ENCODE assay signal across 15 cellular contexts in the genomic region with DNA sequence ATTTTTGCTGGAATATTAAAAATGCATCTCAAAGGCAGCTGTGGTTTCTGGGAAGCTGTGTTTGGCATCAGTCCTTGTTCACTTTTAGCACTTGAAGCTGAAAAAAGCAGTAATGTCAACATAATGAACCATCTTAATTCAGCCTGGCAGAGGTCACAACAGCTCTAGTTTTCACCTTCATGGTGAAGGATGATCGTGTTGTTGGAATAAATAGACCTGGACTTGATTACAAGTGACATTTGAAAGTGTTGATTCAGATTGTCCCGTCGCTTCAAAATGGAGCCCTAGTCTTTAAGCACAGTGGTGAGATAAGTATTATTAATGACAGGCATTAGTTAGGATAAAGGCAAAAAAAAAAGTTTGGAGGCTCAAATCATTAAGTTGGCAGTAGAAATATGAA. TPM values are rescaled to one million over a fixed set of nuclear protein-coding genes. Genes with fewer than 3 reads are reported as not detected.
A peak's percentile ranks its signal among the peaks of the same experiment; 100 is the strongest.
DNase-seq lines count a peak whose midpoint lies in the region; ATAC-seq and TF ChIP-seq lines count a peak whose summit lies in the region.
"Had no signal": no experiment of that assay in that cellular context is flagged by ENCODE, and none has a peak within 500 bp of the region (broad histone marks: within the 10 kb centered on the region; RNA-seq: fewer than 3 reads in every experiment).

No MANE protein-coding gene starts in this region.

- H2AFZ ChIP-seq in GM23338, result no peak overlapping the region

- CTCF ChIA-PET in CD4-positive, alpha-beta memory T cell (lab: Charles Lee; ENCODE audit: partially characterized antibody), result no interaction called here
- CTCF ChIA-PET in WTC11 (lab: Charles Lee), result interaction anchor here (0.9 to 3.5 kb wide), 3 partner anchors 11 to 22 kb away, joined by 3 to 16 read pairs (median 10); no protein-coding TSS in a partner anchor

- peaks cover 15% of the 10 kb centered on the region for H3K79me2 ChIP-seq in GM23338 (replicated peaks; ENCODE audit: insufficient read depth)

- H3K4me3 ChIP-seq in CD4-positive, alpha-beta memory T cell (ENCODE audit: low read length in 2 of 2), result no peak overlapping the region
- peak overlapping the region; percentile 24; the same call in 1 of the 2 replicates for H3K4me3 ChIP-seq in GM23338
- H3K4me3 ChIP-seq: body of pancreas, dorsolateral prefrontal cortex, pancreas had no signal

- H3K27ac Mint-ChIP-seq in CD4-positive, alpha-beta memory T cell, result peak overlapping the region in 4 of 7 donors; percentile 5 to 53 (median 46)
- H3K27ac Mint-ChIP-seq in GM23338 (no peak overlapping the region; the same call in none of the 2 replicates), WTC11 (peak overlapping the region; percentile 91), natural killer cell (peak overlapping the region in 1 of 2 donors; percentile 33)

- peaks cover 8% of the 10 kb centered on the region for H3F3A ChIP-seq in GM23338 (replicated peaks; ENCODE audit: low read depth)

- DNase-seq in CD4-positive, alpha-beta memory T cell, result no peak
- DNase-seq in GM23338 (ENCODE audit: low spot score) (no peak), WTC11 (ENCODE audit: low spot score) (no peak), left ventricle myocardium superior (no peak), iPS-NIHi11 (ENCODE audit: low spot score) (no peak), natural killer cell (no peak)
- DNase-seq: AML-193; body of pancreas; dorsolateral prefrontal cortex; hippocampal formation; pancreas; stimulated activated CD4-positive, alpha-beta T cell treated with anti-CD3 and anti-CD28 coated beads, Interleukin-4, amount 100 ng/mL, for 1 hour had no signal

- H3K36me3 Mint-ChIP-seq in CD4-positive, alpha-beta memory T cell, result peaks cover 41 to 84% of the 10 kb centered on the region in 2 donors
- peaks cover 56% of the 10 kb centered on the region for H3K36me3 Mint-ChIP-seq in GM23338 (ENCODE audit: low read depth)
- peaks cover 45% of the 10 kb centered on the region for H3K36me3 Mint-ChIP-seq in WTC11
- H3K36me3 Mint-ChIP-seq in natural killer cell, result peaks cover 13% of the 10 kb centered on the region

- no peaks in the 10 kb centered on the region for H3K27me3 ChIP-seq in CD4-positive, alpha-beta memory T cell (ENCODE audit: insufficient read depth, low read length)
- H3K27me3 ChIP-seq in GM23338 (ENCODE audit: insufficient read depth), result no peaks in the 10 kb centered on the region
- H3K27me3 ChIP-seq: body of pancreas, dorsolateral prefrontal cortex, pancreas, Peyer's patch had no signal

- ATAC-seq in GM23338, result no peak
- no peak for ATAC-seq in WTC11
- peak; percentile 70 for ATAC-seq in left ventricle myocardium superior
- no peak for ATAC-seq in GM21360 (IDR thresholded peaks at IDR 0.05; ENCODE audit: unreplicated experiment)
- ATAC-seq in natural killer cell, result no peak
- ATAC-seq: body of pancreas, left colon had no signal

- H3K9me3 ChIP-seq in CD4-positive, alpha-beta memory T cell (ENCODE audit: control insufficient read depth in 1 of 2, low read length in 2 of 2), result no peaks in the 10 kb centered on the region
- H3K9me3 ChIP-seq: body of pancreas, pancreas, Peyer's patch had no signal

- H3K9me3 Mint-ChIP-seq in CD4-positive, alpha-beta memory T cell, result peaks cover 0 to 3% (median 0%) of the 10 kb centered on the region in 8 donors
- no peaks in the 10 kb centered on the region for H3K9me3 Mint-ChIP-seq in GM23338
- H3K9me3 Mint-ChIP-seq in WTC11, result no peaks in the 10 kb centered on the region
- H3K9me3 Mint-ChIP-seq in natural killer cell, result no peaks in the 10 kb centered on the region

- H3K36me3 ChIP-seq in CD4-positive, alpha-beta memory T cell (ENCODE audit: insufficient read depth, low read length), result peaks cover 31% of the 10 kb centered on the region
- peaks cover 19% of the 10 kb centered on the region for H3K36me3 ChIP-seq in GM23338 (ENCODE audit: insufficient read depth)

- H3K4me3 Mint-ChIP-seq in CD4-positive, alpha-beta memory T cell, result no peak overlapping the region
- H3K4me3 Mint-ChIP-seq in GM23338 (no peak overlapping the region), WTC11 (no peak overlapping the region), natural killer cell (no peak overlapping the region)

- no peaks in the 10 kb centered on the region for H3K27me3 Mint-ChIP-seq in CD4-positive, alpha-beta memory T cell
- H3K27me3 Mint-ChIP-seq in GM23338 (ENCODE audit: insufficient read depth, low read depth, poor library complexity) (peaks cover 7% of the 10 kb centered on the region), WTC11 (ENCODE audit: low read depth) (no peaks in the 10 kb centered on the region), natural killer cell (ENCODE audit: low read depth in 2 of 2) (no peaks in the 10 kb centered on the region)

- POLR2A ChIA-PET in CD4-positive, alpha-beta memory T cell (lab: Charles Lee; ENCODE audit: partially characterized antibody), result interaction anchor here (0.7 kb wide), 1 partner anchor 44 kb away, joined by 3 read pairs; no protein-coding TSS in a partner anchor
- POLR2A ChIA-PET in WTC11 (lab: Charles Lee), result interaction anchor here (1.8 kb wide), 1 partner anchor 22 kb away, joined by 4 read pairs; no protein-coding TSS in a partner anchor

- intact Hi-C loops in CD4-positive, alpha-beta memory T cell (cut with micrococcal nuclease), result no loop called here
- intact Hi-C loops in left ventricle myocardium superior (cut with micrococcal nuclease) (no loop called here), natural killer cell (cut with micrococcal nuclease) (no loop called here)

- no peak overlapping the region for H3K27ac ChIP-seq in CD4-positive, alpha-beta memory T cell (ENCODE audit: low read depth, low read length)
- peak overlapping the region; percentile 84 for H3K27ac ChIP-seq in GM23338 (ENCODE audit: low read depth)
- H3K27ac ChIP-seq: body of pancreas, pancreas had no signal

- H3K9me2 ChIP-seq in GM23338 (ENCODE audit: insufficient read depth), result no peaks in the 10 kb centered on the region

- H4K20me1 ChIP-seq in GM23338 (replicated peaks; ENCODE audit: insufficient read depth), result peaks cover 4% of the 10 kb centered on the region; the same call in 1 of the 2 replicates

- peak overlapping the region; percentile 39 for H3K4me2 ChIP-seq in GM23338

- H3K4me1 ChIP-seq in CD4-positive, alpha-beta memory T cell (ENCODE audit: insufficient read depth, low read length), result peaks cover 9% of the 10 kb centered on the region
- peaks cover 38% of the 10 kb centered on the region for H3K4me1 ChIP-seq in GM23338 (ENCODE audit: insufficient read depth)
- H3K4me1 ChIP-seq: body of pancreas, pancreas had no signal

- peaks cover 20 to 40% (median 25%) of the 10 kb centered on the region in 4 donors for H3K4me1 Mint-ChIP-seq in CD4-positive, alpha-beta memory T cell
- H3K4me1 Mint-ChIP-seq in GM23338 (peaks cover 51% of the 10 kb centered on the region), WTC11 (peaks cover 50% of the 10 kb centered on the region), natural killer cell (peaks cover 5 to 12% of the 10 kb centered on the region in 2 donors)

- TF ChIP-seq CTCF in GM23338 (conservative IDR thresholded peaks at IDR 0.05; ENCODE audit: low read depth in 2 of 2) (no peak), WTC11 (IDR thresholded peaks at IDR 0.05) (no peak), natural killer cell (IDR thresholded peaks at IDR 0.05) (no peak)

TF ChIP-seq in GM23338, 12 proteins besides CTCF, POLR2A, EP300 and RAD21 (continues in another document):
- TF ChIP-seq NANOG (IDR thresholded peaks at IDR 0.05; ENCODE audit: borderline replicate concordance) (no peak), CREB1 (CRISPR knock-in tag; IDR thresholded peaks at IDR 0.05; ENCODE audit: low read depth) (no peak), JUNB (IDR thresholded peaks at IDR 0.05; ENCODE audit: unreplicated experiment) (no peak), ZNF331 (CRISPR knock-in tag; IDR thresholded peaks at IDR 0.05; ENCODE audit: low read depth) (no peak), STAT1 (IDR thresholded peaks at IDR 0.05; ENCODE audit: unreplicated experiment) (no peak), ETS1 (IDR thresholded peaks at IDR 0.05) (no peak)

TF ChIP-seq in WTC11, 78 proteins besides CTCF, POLR2A, EP300 and RAD21:
- TF ChIP-seq ZNF281 (CRISPR knock-in tag; IDR thresholded peaks at IDR 0.05) (no peak), FOXP1 (CRISPR knock-in tag; IDR thresholded peaks at IDR 0.05; ENCODE audit: borderline replicate concordance) (no peak), FOXK1 (CRISPR knock-in tag; IDR thresholded peaks at IDR 0.05) (no peak), ZNF396 (CRISPR knock-in tag; IDR thresholded peaks at IDR 0.05; ENCODE audit: borderline replicate concordance) (no peak), ZNF219 (CRISPR knock-in tag; IDR thresholded peaks at IDR 0.05; ENCODE audit: borderline replicate concordance) (no peak)

RNA-seq across cellular contexts. Expression of gene MMP17, which starts 53.6 kb away (rescaled TPM):
- under 1 TPM; 0.32 to 0.94 TPM for total RNA-seq in CD4-positive, alpha-beta memory T cell
- polyA plus RNA-seq in CD4-positive, alpha-beta memory T cell, result not detected
- 26.8 and 48.5 TPM in 2 replicates for total RNA-seq in GM23338 (2014; rRNA removed; shearing (Covaris generic))
- polyA plus RNA-seq in GM23338 (2016; fragmentation: Nextera tagmentation; extraction: Ambion mirVana), result 10.4 and 16.9 TPM in 2 replicates
- total RNA-seq in WTC11 (2021), result 58.8 to 67.1 TPM (median 62.1 TPM) in 3 replicates
- 0.47 TPM for total RNA-seq in left ventricle myocardium superior
- 1 to 10 TPM; 1.6 to 2.0 (median 1.7) TPM for total RNA-seq in natural killer cell
